In genomic region chr10:95693668-95694534, GRCh38 we compare ENCODE assay signal across 1 cellular context.
TF ChIP-seq lines count a peak whose summit lies in the region.

Gene TCTN3, minus strand, starts transcription at chr10:95693927. Its CDS starts 28 bp downstream, at chr10:95693899.

TF ChIP-seq in HepG2, 621 proteins besides CTCF, POLR2A, EP300 and RAD21 (continued from another document and continues in another):
- TF ChIP-seq ARID5B (CRISPR knock-in tag; IDR thresholded peaks at IDR 0.05) = peak; percentile 68; the same call in 1 of the 2 replicates
- TF ChIP-seq ZNF784 (CRISPR knock-in tag; IDR thresholded peaks at IDR 0.05; ENCODE audit: borderline replicate concordance) = no peak
- TF ChIP-seq ZIK1 (CRISPR knock-in tag; IDR thresholded peaks at IDR 0.05; ENCODE audit: borderline replicate concordance, low read depth) = peak; percentile 30; the same call in 1 of the 2 replicates
- TF ChIP-seq HOXA7 (CRISPR knock-in tag; IDR thresholded peaks at IDR 0.05) = no peak
- 0 out of 2 replicates have a peak, but pooled peaks have one; percentile 63 for TF ChIP-seq BRF2 (CRISPR knock-in tag; IDR thresholded peaks at IDR 0.05)
- TF ChIP-seq TP53 (CRISPR knock-in tag; conservative IDR thresholded peaks at IDR 0.05) = no peak
- TF ChIP-seq ZNF318 (CRISPR knock-in tag; IDR thresholded peaks at IDR 0.05) = no peak
- no peak for TF ChIP-seq ZBTB20 (CRISPR knock-in tag; IDR thresholded peaks at IDR 0.05; ENCODE audit: borderline replicate concordance, low read depth)
- no peak for TF ChIP-seq ZNF432 (CRISPR knock-in tag; IDR thresholded peaks at IDR 0.05; ENCODE audit: borderline replicate concordance)
- TF ChIP-seq ZNF232 (CRISPR knock-in tag; IDR thresholded peaks at IDR 0.05; ENCODE audit: borderline replicate concordance) = peak; percentile 85; the same call in 1 of the 2 replicates
- TF ChIP-seq RARG (CRISPR knock-in tag; IDR thresholded peaks at IDR 0.05; ENCODE audit: low read depth) = no peak
- peak; percentile 77 for TF ChIP-seq POGK (CRISPR knock-in tag; conservative IDR thresholded peaks at IDR 0.05)
- TF ChIP-seq KLF6 (CRISPR knock-in tag; IDR thresholded peaks at IDR 0.05) = no peak
- TF ChIP-seq ZNF75D (CRISPR knock-in tag; IDR thresholded peaks at IDR 0.05; ENCODE audit: borderline replicate concordance) = no peak
- no peak for TF ChIP-seq ZNF207 (IDR thresholded peaks at IDR 0.05; ENCODE audit: borderline replicate concordance)
- TF ChIP-seq KDM3A (CRISPR knock-in tag; IDR thresholded peaks at IDR 0.05; ENCODE audit: low read depth) = peak; percentile 86
- TF ChIP-seq ZNF83 (CRISPR knock-in tag; IDR thresholded peaks at IDR 0.05; ENCODE audit: borderline replicate concordance) = no peak
- no peak for TF ChIP-seq ETV6 (CRISPR knock-in tag; conservative IDR thresholded peaks at IDR 0.05)
- TF ChIP-seq PRDM4 (CRISPR knock-in tag; IDR thresholded peaks at IDR 0.05; ENCODE audit: borderline replicate concordance) = no peak
- TF ChIP-seq ZNF800 (CRISPR knock-in tag; IDR thresholded peaks at IDR 0.05) = 0 out of 2 replicates have a peak, but pooled peaks have one; percentile 45
- peak; percentile 56 for TF ChIP-seq ZNF263 (CRISPR knock-in tag; IDR thresholded peaks at IDR 0.05)
- no peak for TF ChIP-seq SETDB1 (CRISPR knock-in tag; IDR thresholded peaks at IDR 0.05; ENCODE audit: borderline replicate concordance)
- TF ChIP-seq MXD1 (CRISPR knock-in tag; IDR thresholded peaks at IDR 0.05) = peak; percentile 90; the same call in 1 of the 2 replicates
- no peak; the same call in 1 of the 2 replicates for TF ChIP-seq ZNF44 (CRISPR knock-in tag; IDR thresholded peaks at IDR 0.05)
- TF ChIP-seq ZNF354B (CRISPR knock-in tag; IDR thresholded peaks at IDR 0.05) = peak; percentile 19; the same call in 1 of the 2 replicates
